8 cellular contexts compared by ENCODE assay signal in the genomic region with DNA sequence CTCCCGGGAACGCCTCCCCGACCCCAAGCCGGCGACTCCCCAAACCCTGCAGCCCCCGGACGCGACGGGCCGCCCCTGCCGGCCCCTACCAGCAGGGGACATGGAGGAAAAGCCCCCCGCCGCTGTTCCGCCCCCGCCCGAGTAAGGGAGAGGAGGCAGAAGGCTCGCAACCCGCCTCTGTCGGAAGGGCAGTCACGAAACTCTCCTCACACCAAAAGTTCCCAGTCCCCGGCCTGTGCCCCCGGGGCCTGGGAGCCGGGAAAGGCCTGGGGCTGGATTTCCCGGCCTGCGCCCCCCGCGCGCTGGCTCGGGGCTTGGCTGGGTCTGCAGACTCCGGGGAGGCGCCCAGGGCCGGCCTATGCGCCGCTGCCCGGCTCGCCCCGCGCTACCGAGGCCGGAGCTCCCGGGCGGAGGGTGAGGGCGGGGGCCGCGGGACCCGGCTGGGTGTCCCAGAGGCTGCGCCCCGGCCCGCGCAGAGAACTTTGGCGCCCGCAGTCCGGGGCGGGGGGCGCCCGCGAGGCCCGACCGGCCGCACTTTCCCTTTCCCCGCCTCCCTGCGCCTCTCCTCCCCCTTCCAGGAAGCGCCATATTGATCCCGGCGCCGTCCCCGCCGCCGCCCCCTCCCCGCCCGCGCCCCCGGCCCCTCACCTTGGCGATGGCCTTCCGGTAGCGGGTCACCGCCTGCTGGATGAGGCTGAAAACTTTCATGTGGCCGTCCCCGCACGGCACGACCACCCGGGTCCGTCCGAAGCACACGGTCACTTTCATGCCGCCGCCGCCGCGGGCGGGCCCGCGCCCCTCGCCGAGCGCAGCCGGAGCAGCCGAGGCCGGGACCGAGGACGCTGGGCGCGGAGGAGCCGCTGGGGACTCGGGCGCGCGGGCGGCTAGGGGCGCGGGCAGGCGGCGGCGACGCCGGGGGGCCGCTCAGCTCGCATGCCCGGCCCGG. TPM values are rescaled to one million over a fixed set of nuclear protein-coding genes. Genes with fewer than 3 reads are reported as not detected.
DNase-seq lines count a peak whose midpoint lies in the region; ATAC-seq and TF ChIP-seq lines count a peak whose summit lies in the region.

No MANE protein-coding gene starts in this region.

- H3K27ac Mint-ChIP-seq in CD4-positive, alpha-beta T cell = no peak overlapping the region

- no peak for DNase-seq in CD4-positive, alpha-beta T cell
- DNase-seq in MG63 = peak; percentile 63
- peak in 15 of 61 donors; percentile 11 to 57 (median 31) for DNase-seq in caudate nucleus (lab: John Stamatoyannopoulos, UW)
- peak; percentile 54 to 71 for DNase-seq in left colon
- peak in 1 of 2 donors; percentile 81 for DNase-seq in suprapubic skin (ENCODE audit: low spot score in 2 of 2)
- no peak for DNase-seq in Karpas-422

- CTCF ChIA-PET in CD4-positive, alpha-beta T cell (lab: Charles Lee) = no interaction called here

- peak overlapping the region; percentile 77 for H3K4me3 Mint-ChIP-seq in CD4-positive, alpha-beta T cell

- H3K9me3 Mint-ChIP-seq in CD4-positive, alpha-beta T cell = no peaks in the 10 kb centered on the region

- no peak overlapping the region for H2AFZ ChIP-seq in Karpas-422 (ENCODE audit: low read length)

- H3K9me2 ChIP-seq in Karpas-422 (replicated peaks; ENCODE audit: insufficient read depth, low read length) = no peaks in the 10 kb centered on the region

- H3K9ac ChIP-seq in Karpas-422 (ENCODE audit: low read length) = no peak overlapping the region

- 0% methylated on average over 13 of the region's 120 CpGs for WGBS in suprapubic skin

- no peak for ATAC-seq in CD4-positive, alpha-beta T cell (ENCODE audit: poor library complexity)
- ATAC-seq in GM19463 (IDR thresholded peaks at IDR 0.05; ENCODE audit: unreplicated experiment) (peak; percentile 26), left colon (peak; percentile 67), HG02571 (IDR thresholded peaks at IDR 0.05; ENCODE audit: unreplicated experiment) (no peak)

- peaks cover 49% of the 10 kb centered on the region for H3K27me3 ChIP-seq in CD4-positive, alpha-beta T cell (ENCODE audit: control insufficient read depth, insufficient read depth, low read length)
- H3K27me3 ChIP-seq in MG63 = peaks cover 2% of the 10 kb centered on the region; the same call in 1 of the 2 replicates
- no peaks in the 10 kb centered on the region for H3K27me3 ChIP-seq in suprapubic skin
- no peaks in the 10 kb centered on the region for H3K27me3 ChIP-seq in Karpas-422 (ENCODE audit: low read length)

- H3K36me3 ChIP-seq in MG63 (no peaks in the 10 kb centered on the region; the same call in 1 of the 2 replicates), suprapubic skin (no peaks in the 10 kb centered on the region), Karpas-422 (ENCODE audit: insufficient read depth, low read length) (no peaks in the 10 kb centered on the region)

- intact Hi-C loops in CD4-positive, alpha-beta T cell (cut with DNase I, micrococcal nuclease) = no loop called here
- intact Hi-C loops in left colon (cut with DNase I, micrococcal nuclease) = loop anchor here in 1 of 2 donors (5.0 kb wide), 1 partner anchor 92 kb away; no protein-coding TSS in a partner anchor

- H4K20me1 ChIP-seq in Karpas-422 (ENCODE audit: insufficient read depth, low read depth, low read length) = no peaks in the 10 kb centered on the region

- POLR2A ChIA-PET in CD4-positive, alpha-beta T cell (lab: Charles Lee) = no interaction called here

- H3K4me3 ChIP-seq in MG63 = peak overlapping the region; percentile 88
- peak overlapping the region; percentile 91 for H3K4me3 ChIP-seq in suprapubic skin
- no peak overlapping the region for H3K4me3 ChIP-seq in Karpas-422 (ENCODE audit: low read length)

- no peaks in the 10 kb centered on the region for H3K36me3 Mint-ChIP-seq in CD4-positive, alpha-beta T cell (ENCODE audit: low read depth)

- TF ChIP-seq POLR2A in suprapubic skin (IDR thresholded peaks at IDR 0.05) = no peak

- no peaks in the 10 kb centered on the region for H3K9me3 ChIP-seq in CD4-positive, alpha-beta T cell (ENCODE audit: control insufficient read depth, low read length)
- no peaks in the 10 kb centered on the region for H3K9me3 ChIP-seq in MG63
- no peaks in the 10 kb centered on the region for H3K9me3 ChIP-seq in suprapubic skin
- H3K9me3 ChIP-seq in Karpas-422 (ENCODE audit: low read length) = no peaks in the 10 kb centered on the region

- H3K4me2 ChIP-seq in Karpas-422 (ENCODE audit: low read depth, low read length, poor library complexity, severe bottlenecking) = no peak overlapping the region

- TF ChIP-seq EP300 in suprapubic skin (IDR thresholded peaks at IDR 0.05) = no peak

- peaks cover 63% of the 10 kb centered on the region for H3K27me3 Mint-ChIP-seq in CD4-positive, alpha-beta T cell

- H3K27ac ChIP-seq in CD4-positive, alpha-beta T cell (ENCODE audit: low read depth, low read length) = no peak overlapping the region
- H3K27ac ChIP-seq in caudate nucleus (ENCODE audit: low read depth, low read length) (peak overlapping the region; percentile 8), suprapubic skin (peak overlapping the region; percentile 93), Karpas-422 (ENCODE audit: low read length) (no peak overlapping the region)

- H3K4me1 ChIP-seq in suprapubic skin = peaks cover 47% of the 10 kb centered on the region
- no peaks in the 10 kb centered on the region for H3K4me1 ChIP-seq in Karpas-422 (ENCODE audit: low read length)

- TF ChIP-seq CTCF in CD4-positive, alpha-beta T cell (IDR thresholded peaks at IDR 0.05) = no peak
- no peak for TF ChIP-seq CTCF in suprapubic skin (IDR thresholded peaks at IDR 0.05)

- peaks cover 11% of the 10 kb centered on the region for H3K4me1 Mint-ChIP-seq in CD4-positive, alpha-beta T cell (ENCODE audit: low read depth)

- H3K79me2 ChIP-seq in Karpas-422 (ENCODE audit: low read length) = no peaks in the 10 kb centered on the region

RNA-seq across cellular contexts. Expression of gene PARD3, which starts 0.6 kb away (rescaled TPM):
- total RNA-seq in CD4-positive, alpha-beta T cell = under 1 TPM; 0.53 to 0.71 TPM
- total RNA-seq in MG63 (2014; rRNA removed; shearing (Covaris generic); ENCODE audit: low replicate concordance) = 50.0 and 52.6 TPM in 2 replicates
- total RNA-seq in left colon = 10 to 100 TPM; 45.5 to 52.9 TPM
- total RNA-seq in suprapubic skin = 100 to 1,000 TPM; 115 to 226 (median 141) TPM
- total RNA-seq in Karpas-422 (2014; rRNA removed; shearing (Covaris generic); ENCODE audit: low replicate concordance) = not detected in 2 replicates

Comparison
In these comparisons a context has a peak if more than half of its experiments do, and no peak if none do; other contexts are left out.
1. ATAC-seq: peak in GM19463 (single experiment) and left colon (single experiment); none in CD4-positive, alpha-beta T cell (single experiment) and HG02571 (single experiment).
2. DNase-seq: peak in MG63 (single experiment) and left colon (2 of 2); none in CD4-positive, alpha-beta T cell (0 of 10) and Karpas-422 (single experiment).
3. H3K27ac ChIP-seq: peak in caudate nucleus (single experiment) and suprapubic skin (single experiment); none in CD4-positive, alpha-beta T cell (single experiment) and Karpas-422 (single experiment).
4. RNA of gene PARD3, which starts 0.6 kb away (total RNA-seq): 115 to 226 TPM in suprapubic skin, 45.5 to 52.9 TPM in left colon and 50.0 to 52.6 TPM in MG63; 0.53 to 0.71 TPM in CD4-positive, alpha-beta T cell and not detected in Karpas-422; every median in the first group is over 10 times any median in the second.